ENCODE assay signal across 30 cellular contexts in the genomic region with DNA sequence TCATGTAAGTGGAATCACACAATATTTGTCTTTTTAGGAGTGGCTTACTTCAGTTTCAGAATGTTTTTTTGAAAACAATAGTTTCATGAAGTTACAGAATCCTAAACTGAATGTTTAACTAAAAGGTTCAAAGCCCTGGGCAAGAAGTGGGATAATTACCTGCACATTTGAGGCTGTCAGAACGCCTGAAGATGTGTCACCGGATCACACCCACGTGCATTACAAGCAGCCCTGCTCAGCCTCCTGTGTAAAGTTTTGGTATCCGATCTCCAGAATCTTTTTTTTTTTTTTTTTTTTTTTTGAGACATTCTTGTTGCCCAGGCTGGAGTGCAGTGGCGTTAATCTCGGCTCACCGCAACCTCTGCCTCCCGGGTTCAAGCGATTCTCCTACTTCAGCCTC. TPM values are rescaled to one million over a fixed set of nuclear protein-coding genes. Genes with fewer than 3 reads are reported as not detected.
"Had no signal": no experiment of that assay in that cellular context is flagged by ENCODE, and none has a peak within 500 bp of the region (broad histone marks: within the 10 kb centered on the region; RNA-seq: fewer than 3 reads in every experiment).

No MANE protein-coding gene starts in this region.

- H3K9me3 Mint-ChIP-seq: naive thymus-derived CD8-positive, alpha-beta T cell; nephron; neural progenitor cell; stimulated activated naive B cell treated with anti-CD40 and anti-IgM and Interleukin-4, amounts not matched to agents 10 μg/mL and 1 μg/mL and 100 μg/mL, for 72 hours had no signal

- H3K4me1 Mint-ChIP-seq: naive thymus-derived CD8-positive, alpha-beta T cell; stimulated activated naive B cell treated with anti-CD40 and anti-IgM and Interleukin-4, amounts not matched to agents 10 μg/mL and 1 μg/mL and 100 μg/mL, for 72 hours had no signal

- H3K36me3 ChIP-seq: left lung, lower lobe of right lung, neural progenitor cell, neutrophil, ovary, stomach, thyroid gland, transverse colon, upper lobe of left lung, vagina had no signal

- DNase-seq: hippocampal formation; kidney glomerular epithelial cell; left cardiac atrium; left lung; lower lobe of right lung; mammary epithelial cell; mesenchymal stem cell; naive thymus-derived CD8-positive, alpha-beta T cell; occipital lobe; ovary; retina; right cardiac atrium; stimulated activated CD4-positive, alpha-beta T cell treated with anti-CD3 and anti-CD28 coated beads, Interleukin-12 subunit alpha, Interleukin-12 subunit beta, amount 100 ng/mL, for 4 hours; stimulated activated CD4-positive, alpha-beta T cell treated with anti-CD3 and anti-CD28 coated beads, Interleukin-15, amount 100 ng/mL, for 24 hours; stimulated activated CD4-positive, alpha-beta T cell treated with anti-CD3 and anti-CD28 coated beads, Interleukin-2, amount 100 ng/mL, for 24 hours; stimulated activated CD4-positive, alpha-beta T cell treated with anti-CD3 and anti-CD28 coated beads, Interleukin-4, amount 100 ng/mL, for 1 hour; stimulated activated naive B cell treated with anti-CD40 and anti-IgM and Interleukin-4, amounts not matched to agents 10 μg/mL and 1 μg/mL and 100 μg/mL, for 72 hours; stimulated activated naive CD8-positive, alpha-beta T cell treated with anti-CD3 and anti-CD28 coated beads, Interleukin-15, Interleukin-2, amounts not matched to agents 100 U/mL and 50 U/mL, for 24 hours; stomach; testis; thyroid gland; transverse colon; upper lobe of left lung had no signal

- H3K4me1 ChIP-seq: left lung, testis had no signal

- H3K27ac ChIP-seq: left lung, lower lobe of right lung, neural progenitor cell, neutrophil, ovary, skin epidermis, testis, thyroid gland, transverse colon, upper lobe of left lung had no signal

- H3K36me3 Mint-ChIP-seq: naive thymus-derived CD8-positive, alpha-beta T cell; stimulated activated naive B cell treated with anti-CD40 and anti-IgM and Interleukin-4, amounts not matched to agents 10 μg/mL and 1 μg/mL and 100 μg/mL, for 72 hours had no signal

- H3K4me3 ChIP-seq: left lung, lower lobe of right lung, neural progenitor cell, ovary, skin epidermis, stomach, testis, thyroid gland, transverse colon, upper lobe of left lung, vagina had no signal

- H3K4me3 Mint-ChIP-seq: naive thymus-derived CD8-positive, alpha-beta T cell; nephron; neural progenitor cell; stimulated activated naive B cell treated with anti-CD40 and anti-IgM and Interleukin-4, amounts not matched to agents 10 μg/mL and 1 μg/mL and 100 μg/mL, for 72 hours had no signal

- H3K27ac Mint-ChIP-seq: naive thymus-derived CD8-positive, alpha-beta T cell; neural progenitor cell; progenitor cell of endocrine pancreas; stimulated activated naive B cell treated with anti-CD40 and anti-IgM and Interleukin-4, amounts not matched to agents 10 μg/mL and 1 μg/mL and 100 μg/mL, for 72 hours had no signal

- H3K9me3 ChIP-seq: left lung, lower lobe of right lung, neutrophil, ovary, stomach, testis, thyroid gland, transverse colon, upper lobe of left lung, vagina had no signal

- H3K27me3 Mint-ChIP-seq: progenitor cell of endocrine pancreas had no signal

- ATAC-seq: left cardiac atrium; left lung; lower lobe of right lung; naive thymus-derived CD8-positive, alpha-beta T cell; right cardiac atrium; sciatic nerve; stimulated activated naive B cell treated with anti-CD40 and anti-IgM and Interleukin-4, amounts not matched to agents 10 μg/mL and 1 μg/mL and 100 μg/mL, for 72 hours; stimulated activated naive CD8-positive, alpha-beta T cell treated with anti-CD3 and anti-CD28 coated beads, Interleukin-15, Interleukin-2, amounts not matched to agents 100 U/mL and 50 U/mL, for 24 hours had no signal

RNA-seq across cellular contexts. Expression of gene EML1, which starts 12.8 kb away (rescaled TPM):
- total RNA-seq: naive thymus-derived CD8-positive, alpha-beta T cell had no signal
